8 cellular contexts compared by ENCODE assay signal in genomic region chr19:3821857-3822364, GRCh38. TPM values are rescaled to one million over a fixed set of nuclear protein-coding genes. Genes with fewer than 3 reads are reported as not detected.
A peak's percentile ranks its signal among the peaks of the same experiment; 100 is the strongest.
DNase-seq lines count a peak whose midpoint lies in the region; ATAC-seq and TF ChIP-seq lines count a peak whose summit lies in the region.

No MANE protein-coding gene starts in this region.

- TF ChIP-seq EP300 in stomach (IDR thresholded peaks at IDR 0.05): no peak

- WGBS in stomach, 5 donors: 12 to 24% (median 15%) methylated on average over 22 to 43 of the region's 43 CpGs

- no peaks in the 10 kb centered on the region for H3K9me3 ChIP-seq in stomach

- no peaks in the 10 kb centered on the region for H3K27me3 Mint-ChIP-seq in natural killer cell treated with Interleukin-12 subunit alpha and Interleukin-12 subunit beta and Interleukin-15 and Interleukin-18, amount 100 ng/mL, for 72 hours

- TF ChIP-seq POLR2A in stomach (IDR thresholded peaks at IDR 0.05): no peak

- H3K27ac ChIP-seq in stomach: no peak overlapping the region

- H3K4me3 ChIP-seq in stomach: no peak overlapping the region

- peak in 6 of 7 experiments; percentile 99 to 100 (median 100) for TF ChIP-seq CTCF in stomach (IDR thresholded peaks at IDR 0.05)

- ATAC-seq in natural killer cell treated with Interleukin-12 subunit alpha and Interleukin-12 subunit beta and Interleukin-15 and Interleukin-18, amount 100 ng/mL, for 72 hours: peak; percentile 88 to 89
- ATAC-seq in GM18502 (IDR thresholded peaks at IDR 0.05; ENCODE audit: poor library complexity, unreplicated experiment): no peak

- intact Hi-C loops in stomach (cut with DNase I; ENCODE audit: low total_unique reads): loop anchor here (5.0 kb wide), 1 partner anchor 155 kb away; no protein-coding TSS in a partner anchor

- H3K4me3 Mint-ChIP-seq in natural killer cell treated with Interleukin-12 subunit alpha and Interleukin-12 subunit beta and Interleukin-15 and Interleukin-18, amount 100 ng/mL, for 72 hours: peak overlapping the region; percentile 36

- H3K4me1 ChIP-seq in stomach: peaks cover 0 to 15% (median 8%) of the 10 kb centered on the region in 4 donors

- peaks cover 0 to 19% of the 10 kb centered on the region in 2 donors for H3K4me1 Mint-ChIP-seq in natural killer cell treated with Interleukin-12 subunit alpha and Interleukin-12 subunit beta and Interleukin-15 and Interleukin-18, amount 100 ng/mL, for 72 hours (ENCODE audit: low read depth in 2 of 2)

- peak overlapping the region; percentile 58 to 70 for H3K27ac Mint-ChIP-seq in natural killer cell treated with Interleukin-12 subunit alpha and Interleukin-12 subunit beta and Interleukin-15 and Interleukin-18, amount 100 ng/mL, for 72 hours

- DNase-seq in NCI-H2107 (lab: John Stamatoyannopoulos, UW) (peak; percentile 48), NCI-H2107 treated with DMSO at 0.1 percent for 48 hours (lab: John Stamatoyannopoulos, UW; ENCODE audit: unreplicated experiment) (no peak), NCI-H69 (lab: John Stamatoyannopoulos, UW) (peak; percentile 81), epidermal melanocyte (ENCODE audit: insufficient read length, low spot score) (peak; percentile 56), stomach (peak; percentile 82)
- peak; percentile 96 for DNase-seq in activated CD8-positive, alpha-beta memory T cell treated with anti-CD3 and anti-CD28 coated beads, Interleukin-2, amount 50 U/mL, for 4 hours
- DNase-seq in natural killer cell treated with Interleukin-12 subunit alpha and Interleukin-12 subunit beta and Interleukin-15 and Interleukin-18, amount 100 ng/mL, for 72 hours (ENCODE audit: low spot score): peak; percentile 85

- H3K36me3 ChIP-seq in stomach: no peaks in the 10 kb centered on the region

- peaks cover 0 to 30% (median 3%) of the 10 kb centered on the region in 3 donors for H3K27me3 ChIP-seq in stomach

- H3K36me3 Mint-ChIP-seq in natural killer cell treated with Interleukin-12 subunit alpha and Interleukin-12 subunit beta and Interleukin-15 and Interleukin-18, amount 100 ng/mL, for 72 hours: no peaks in the 10 kb centered on the region

- H3K9me3 Mint-ChIP-seq in natural killer cell treated with Interleukin-12 subunit alpha and Interleukin-12 subunit beta and Interleukin-15 and Interleukin-18, amount 100 ng/mL, for 72 hours: no peaks in the 10 kb centered on the region

RNA-seq across cellular contexts. Expression of gene MATK, which starts 35.7 kb away (rescaled TPM):
- 10 to 100 TPM; 58.5 to 61.9 TPM for total RNA-seq in natural killer cell treated with Interleukin-12 subunit alpha and Interleukin-12 subunit beta and Interleukin-15 and Interleukin-18, amount 100 ng/mL, for 72 hours
- total RNA-seq in stomach: 10 to 100 TPM in 2 of 5 donors, 1 to 10 TPM in 2, not detected in 1; 1.4 to 48.7 (median 12.1) TPM
- 1 to 10 TPM; 2.0 to 3.4 (median 2.9) TPM for polyA plus RNA-seq in stomach

RNA-seq across cellular contexts. Expression of gene ZFR2, which starts 46.9 kb away (rescaled TPM):
- total RNA-seq in natural killer cell treated with Interleukin-12 subunit alpha and Interleukin-12 subunit beta and Interleukin-15 and Interleukin-18, amount 100 ng/mL, for 72 hours: 1 to 10 TPM in 1 of 2 donors, under 1 TPM in 1; 0.67 to 1.4 TPM
- under 1 TPM in 1 of 5 donors, not detected in 4; 0.29 TPM for total RNA-seq in stomach
- polyA plus RNA-seq in stomach: under 1 TPM in 1 of 3 donors, not detected in 2; 0.10 TPM

RNA-seq across cellular contexts. Expression of gene RAX2, which starts 49.9 kb away (rescaled TPM):
- total RNA-seq in natural killer cell treated with Interleukin-12 subunit alpha and Interleukin-12 subunit beta and Interleukin-15 and Interleukin-18, amount 100 ng/mL, for 72 hours: under 1 TPM in 1 of 2 donors, not detected in 1; 0.21 TPM
- total RNA-seq in stomach: not detected
- polyA plus RNA-seq in stomach: not detected

RNA-seq across cellular contexts. Expression of gene ATCAY, which starts 58.6 kb away (rescaled TPM):
- not detected for total RNA-seq in natural killer cell treated with Interleukin-12 subunit alpha and Interleukin-12 subunit beta and Interleukin-15 and Interleukin-18, amount 100 ng/mL, for 72 hours
- under 1 TPM in 2 of 5 donors, not detected in 3; 0.87 to 0.92 TPM for total RNA-seq in stomach
- under 1 TPM in 2 of 3 donors, not detected in 1; 0.25 to 0.75 TPM for polyA plus RNA-seq in stomach

RNA-seq across cellular contexts. Expression of gene MRPL54, which starts 59.4 kb away (rescaled TPM):
- 10 to 100 TPM; 58.5 to 75.1 TPM for total RNA-seq in natural killer cell treated with Interleukin-12 subunit alpha and Interleukin-12 subunit beta and Interleukin-15 and Interleukin-18, amount 100 ng/mL, for 72 hours
- 100 to 1,000 TPM in 2 of 5 donors, 10 to 100 TPM in 3; 15.2 to 163 (median 58.7) TPM for total RNA-seq in stomach
- 100 to 1,000 TPM; 155 to 221 (median 174) TPM for polyA plus RNA-seq in stomach
